Comparison of ENCODE assay signal across 2 cellular contexts in the genomic region with DNA sequence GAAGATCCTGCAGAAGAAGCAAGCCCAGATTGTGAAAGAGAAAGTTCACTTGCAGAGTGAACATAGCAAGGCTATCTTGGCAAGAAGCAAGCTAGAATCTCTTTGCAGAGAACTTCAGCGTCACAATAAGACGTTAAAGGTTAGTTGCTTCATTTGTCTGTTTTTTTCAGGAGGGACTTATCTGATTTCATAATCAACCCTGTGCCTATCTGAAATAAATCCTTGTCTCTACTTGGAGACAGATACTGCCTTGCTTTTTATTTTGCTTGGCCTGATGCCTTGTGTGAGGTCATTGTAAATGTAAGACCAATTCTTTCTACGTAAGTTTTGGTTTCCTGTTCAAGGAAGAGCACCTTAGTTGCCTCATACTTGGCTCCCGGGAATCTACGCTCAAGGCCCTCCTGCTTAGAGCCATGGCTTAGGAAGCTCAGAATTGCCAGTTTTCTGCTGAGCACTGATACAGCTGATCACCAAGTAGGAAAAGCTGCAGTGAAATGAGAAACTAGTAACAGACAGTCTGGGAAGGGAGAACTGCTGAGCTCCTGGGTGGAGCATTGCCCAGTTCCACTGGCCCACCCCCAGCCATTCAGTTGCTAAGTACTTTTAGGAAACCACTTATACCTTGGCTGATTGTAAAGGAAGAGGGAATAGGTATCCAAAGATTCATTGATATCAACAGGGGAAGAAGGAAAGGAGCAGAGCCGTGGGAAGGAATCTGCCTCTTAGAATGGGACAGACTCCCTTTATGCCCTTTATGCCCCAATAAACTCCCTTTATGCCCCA.
TF ChIP-seq lines count a peak whose summit lies in the region.

No MANE protein-coding gene starts in this region.

TF ChIP-seq in liver, 16 proteins besides CTCF, POLR2A, EP300 and RAD21 (continued from another document):
- TF ChIP-seq NR2F2 (IDR thresholded peaks at IDR 0.05) = no peak
- no peak for TF ChIP-seq JUND (IDR thresholded peaks at IDR 0.05)
- no peak for TF ChIP-seq YY1 (IDR thresholded peaks at IDR 0.05)
- no peak for TF ChIP-seq TAF1 (conservative IDR thresholded peaks at IDR 0.05)
- no peak for TF ChIP-seq HNF4G (IDR thresholded peaks at IDR 0.05)
- TF ChIP-seq EGR1 (IDR thresholded peaks at IDR 0.05; ENCODE audit: low read depth in 2 of 2) = no peak
- TF ChIP-seq, protein P1, sequence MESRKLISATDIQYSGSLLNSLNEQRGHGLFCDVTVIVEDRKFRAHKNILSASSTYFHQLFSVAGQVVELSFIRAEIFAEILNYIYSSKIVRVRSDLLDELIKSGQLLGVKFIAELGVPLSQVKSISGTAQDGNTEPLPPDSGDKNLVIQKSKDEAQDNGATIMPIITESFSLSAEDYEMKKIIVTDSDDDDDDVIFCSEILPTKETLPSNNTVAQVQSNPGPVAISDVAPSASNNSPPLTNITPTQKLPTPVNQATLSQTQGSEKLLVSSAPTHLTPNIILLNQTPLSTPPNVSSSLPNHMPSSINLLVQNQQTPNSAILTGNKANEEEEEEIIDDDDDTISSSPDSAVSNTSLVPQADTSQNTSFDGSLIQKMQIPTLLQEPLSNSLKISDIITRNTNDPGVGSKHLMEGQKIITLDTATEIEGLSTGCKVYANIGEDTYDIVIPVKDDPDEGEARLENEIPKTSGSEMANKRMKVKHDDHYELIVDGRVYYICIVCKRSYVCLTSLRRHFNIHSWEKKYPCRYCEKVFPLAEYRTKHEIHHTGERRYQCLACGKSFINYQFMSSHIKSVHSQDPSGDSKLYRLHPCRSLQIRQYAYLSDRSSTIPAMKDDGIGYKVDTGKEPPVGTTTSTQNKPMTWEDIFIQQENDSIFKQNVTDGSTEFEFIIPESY (IDR thresholded peaks at IDR 0.05) = no peak
TF ChIP-seq in liver: peak in this region for 0.

TF ChIP-seq in HepG2, 621 proteins besides CTCF, POLR2A, EP300 and RAD21 (continued from another document):
- no peak for TF ChIP-seq ZNF232 (CRISPR knock-in tag; IDR thresholded peaks at IDR 0.05; ENCODE audit: borderline replicate concordance)
- TF ChIP-seq ZNF615 (CRISPR knock-in tag; IDR thresholded peaks at IDR 0.05; ENCODE audit: borderline replicate concordance) = no peak
- TF ChIP-seq ZFYVE20 (CRISPR knock-in tag; IDR thresholded peaks at IDR 0.05; ENCODE audit: borderline replicate concordance, low read depth) = no peak
- TF ChIP-seq SNAPC4 (CRISPR knock-in tag; IDR thresholded peaks at IDR 0.05) = no peak
